In genomic region chr4:149140841-149141240, GRCh38 we compare ENCODE assay signal across 16 cellular contexts.
A peak's percentile ranks its signal among the peaks of the same experiment; 100 is the strongest.
DNase-seq lines count a peak whose midpoint lies in the region; ATAC-seq and TF ChIP-seq lines count a peak whose summit lies in the region.
"Had no signal": no experiment of that assay in that cellular context is flagged by ENCODE, and none has a peak within 500 bp of the region (broad histone marks: within the 10 kb centered on the region; RNA-seq: fewer than 3 reads in every experiment).

No MANE protein-coding gene starts in this region.

- H3K4me3 ChIP-seq in SK-N-SH (ENCODE audit: low read depth in 2 of 2, low read length in 1 of 2) (no peak overlapping the region), fibroblast of pulmonary artery (replicated peaks; ENCODE audit: low read depth, low read length) (no peak overlapping the region), smooth muscle cell (no peak overlapping the region)
- H3K4me3 ChIP-seq: GM12878, SJSA1 had no signal

- H3K79me2 ChIP-seq in SK-N-SH (ENCODE audit: insufficient read depth) (no peaks in the 10 kb centered on the region), smooth muscle cell (ENCODE audit: low read depth) (no peaks in the 10 kb centered on the region)

- H3K4me1 ChIP-seq in SK-N-SH (ENCODE audit: control insufficient read depth in 1 of 2, insufficient read depth in 2 of 2, low read depth in 1 of 2, low read length in 1 of 2) (peaks cover 0 to 29% of the 10 kb centered on the region in 2 experiments; a peak in 1 of 4 replicates), smooth muscle cell (ENCODE audit: low read depth) (peaks cover 5% of the 10 kb centered on the region)

- CTCF ChIA-PET in SK-N-SH (lab: Yijun Ruan, JAX), result no interaction called here

- TF ChIP-seq RAD21 in SK-N-SH (IDR thresholded peaks at IDR 0.05; ENCODE audit: low read length), result no peak

- no peak overlapping the region for H3K4me2 ChIP-seq in SK-N-SH
- no peak overlapping the region for H3K4me2 ChIP-seq in smooth muscle cell

- peaks cover 21% of the 10 kb centered on the region for H3K9me3 Mint-ChIP-seq in natural killer cell treated with Interleukin-12 subunit alpha and Interleukin-12 subunit beta and Interleukin-15 and Interleukin-18, amount 100 ng/mL, for 72 hours

- H3F3A ChIP-seq in SK-N-SH (replicated peaks; ENCODE audit: insufficient read depth) (no peaks in the 10 kb centered on the region), smooth muscle cell (ENCODE audit: low read depth) (peaks cover 3% of the 10 kb centered on the region)

- TF ChIP-seq EP300 in SK-N-SH (IDR thresholded peaks at IDR 0.05; ENCODE audit: borderline replicate concordance in 1 of 2, low read depth in 1 of 2, low read length in 1 of 2), result no peak

- no peak overlapping the region for H3K4me3 Mint-ChIP-seq in natural killer cell treated with Interleukin-12 subunit alpha and Interleukin-12 subunit beta and Interleukin-15 and Interleukin-18, amount 100 ng/mL, for 72 hours

- WGBS in SK-N-SH (ENCODE audit: low lambda C conversion rate), result 8% methylated on average over 2 of the region's 2 CpGs
- 82% methylated on average over 2 of the region's 2 CpGs for WGBS in smooth muscle cell (ENCODE audit: low lambda C conversion rate)

- H3K36me3 Mint-ChIP-seq in natural killer cell treated with Interleukin-12 subunit alpha and Interleukin-12 subunit beta and Interleukin-15 and Interleukin-18, amount 100 ng/mL, for 72 hours, result no peaks in the 10 kb centered on the region

- no peak overlapping the region for H3K27ac Mint-ChIP-seq in natural killer cell treated with Interleukin-12 subunit alpha and Interleukin-12 subunit beta and Interleukin-15 and Interleukin-18, amount 100 ng/mL, for 72 hours

- TF ChIP-seq CTCF in SK-N-SH (IDR thresholded peaks at IDR 0.05), result no peak
- no peak for TF ChIP-seq CTCF in fibroblast of pulmonary artery (IDR thresholded peaks at IDR 0.05; ENCODE audit: low read length, missing control alignments)
- no peak for TF ChIP-seq CTCF in smooth muscle cell (IDR thresholded peaks at IDR 0.05; ENCODE audit: borderline replicate concordance, insufficient read depth, poor library complexity, severe bottlenecking)

- H4K20me1 ChIP-seq in SK-N-SH (ENCODE audit: insufficient read depth) (no peaks in the 10 kb centered on the region), smooth muscle cell (ENCODE audit: low read depth) (no peaks in the 10 kb centered on the region)

- no peaks in the 10 kb centered on the region for H3K9me2 ChIP-seq in SK-N-SH

- no peak overlapping the region; a peak in 2 of 4 replicates for H3K27ac ChIP-seq in SK-N-SH (ENCODE audit: low read depth in 2 of 2, low read length in 1 of 2)
- peak overlapping the region; percentile 7 for H3K27ac ChIP-seq in smooth muscle cell (ENCODE audit: low read depth)
- H3K27ac ChIP-seq: SJSA1 had no signal

- no peaks in the 10 kb centered on the region for H3K4me1 Mint-ChIP-seq in natural killer cell treated with Interleukin-12 subunit alpha and Interleukin-12 subunit beta and Interleukin-15 and Interleukin-18, amount 100 ng/mL, for 72 hours (ENCODE audit: low read depth in 2 of 2)

- H2AFZ ChIP-seq in SK-N-SH (ENCODE audit: low read depth) (no peak overlapping the region; the same call in 1 of the 2 replicates), smooth muscle cell (ENCODE audit: low read depth) (no peak overlapping the region)

- H3K9ac ChIP-seq in SK-N-SH (no peak overlapping the region), smooth muscle cell (ENCODE audit: low read depth) (no peak overlapping the region)

- POLR2A ChIA-PET in SK-N-SH (lab: Yijun Ruan, JAX), result no interaction called here

- DNase-seq in NCI-H1417 (lab: John Stamatoyannopoulos, UW) (peak in 2 of 3 experiments; percentile 2 to 15), NCI-H1417 treated with DMSO at 0.1 percent for 48 hours (lab: John Stamatoyannopoulos, UW) (no peak), SK-N-SH (no peak), fibroblast of pulmonary artery (ENCODE audit: low read depth) (peak; percentile 41), smooth muscle cell (lab: John Stamatoyannopoulos, UW; ENCODE audit: unreplicated experiment) (no peak), NCI-H446 treated with DMSO at 0.1 percent for 48 hours (lab: John Stamatoyannopoulos, UW) (no peak), UCSD-AML1 (lab: John Stamatoyannopoulos, UW; ENCODE audit: unreplicated experiment) (no peak)
- DNase-seq in natural killer cell treated with Interleukin-12 subunit alpha and Interleukin-12 subunit beta and Interleukin-15 and Interleukin-18, amount 100 ng/mL, for 72 hours (ENCODE audit: low spot score), result no peak
- DNase-seq: 8988T, C1 segment of cervical spinal cord, DMS153, NCI-H1092, NCI-H187 treated with DMSO at 0.1 percent for 48 hours had no signal

- no peaks in the 10 kb centered on the region for H3K27me3 ChIP-seq in SK-N-SH (ENCODE audit: insufficient read depth)
- no peaks in the 10 kb centered on the region for H3K27me3 ChIP-seq in smooth muscle cell (ENCODE audit: low read depth)
- H3K27me3 ChIP-seq: SJSA1 had no signal

- no peak for ATAC-seq in natural killer cell treated with Interleukin-12 subunit alpha and Interleukin-12 subunit beta and Interleukin-15 and Interleukin-18, amount 100 ng/mL, for 72 hours
- ATAC-seq: GM12878, HCT116 had no signal

- H3K36me3 ChIP-seq in SK-N-SH (replicated peaks in 1 of 2; ENCODE audit: control insufficient read depth in 1 of 2, insufficient read depth in 2 of 2, low read length in 1 of 2) (no peaks in the 10 kb centered on the region), smooth muscle cell (ENCODE audit: low read depth) (no peaks in the 10 kb centered on the region)
- H3K36me3 ChIP-seq: SJSA1 had no signal

- no peaks in the 10 kb centered on the region for H3K9me3 ChIP-seq in SK-N-SH
- no peaks in the 10 kb centered on the region for H3K9me3 ChIP-seq in smooth muscle cell (replicated peaks; ENCODE audit: low read depth)
- H3K9me3 ChIP-seq: SJSA1 had no signal

- H3K27me3 Mint-ChIP-seq in natural killer cell treated with Interleukin-12 subunit alpha and Interleukin-12 subunit beta and Interleukin-15 and Interleukin-18, amount 100 ng/mL, for 72 hours, result no peaks in the 10 kb centered on the region

TF ChIP-seq in SK-N-SH, 30 proteins besides CTCF, POLR2A, EP300 and RAD21:
- TF ChIP-seq NFIC (IDR thresholded peaks at IDR 0.05; ENCODE audit: borderline replicate concordance) (0 out of 2 replicates have a peak, but pooled peaks have one; percentile 15), PBX3 (IDR thresholded peaks at IDR 0.05) (0 out of 2 replicates have a peak, but pooled peaks have one; percentile 8), TEAD4 (IDR thresholded peaks at IDR 0.05; ENCODE audit: borderline replicate concordance, insufficient read depth) (no peak), RCOR1 (IDR thresholded peaks at IDR 0.05; ENCODE audit: low read length) (no peak), SIN3A (IDR thresholded peaks at IDR 0.05; ENCODE audit: borderline replicate concordance, low read depth, low read length) (no peak), RFX5 (IDR thresholded peaks at IDR 0.05; ENCODE audit: low read length) (no peak), NRF1 (IDR thresholded peaks at IDR 0.05; ENCODE audit: low read depth, low read length) (no peak), RXRA (IDR thresholded peaks at IDR 0.05; ENCODE audit: borderline replicate concordance, low read depth) (no peak), MEF2A (IDR thresholded peaks at IDR 0.05; ENCODE audit: borderline replicate concordance, low read depth) (no peak), MXI1 (IDR thresholded peaks at IDR 0.05; ENCODE audit: low read depth, low read length) (no peak), TAF1 (IDR thresholded peaks at IDR 0.05; ENCODE audit: borderline replicate concordance, low read depth, low read length) (no peak), CHD2 (IDR thresholded peaks at IDR 0.05; ENCODE audit: low read length, partially characterized antibody) (no peak)
- TF ChIP-seq, protein P1, sequence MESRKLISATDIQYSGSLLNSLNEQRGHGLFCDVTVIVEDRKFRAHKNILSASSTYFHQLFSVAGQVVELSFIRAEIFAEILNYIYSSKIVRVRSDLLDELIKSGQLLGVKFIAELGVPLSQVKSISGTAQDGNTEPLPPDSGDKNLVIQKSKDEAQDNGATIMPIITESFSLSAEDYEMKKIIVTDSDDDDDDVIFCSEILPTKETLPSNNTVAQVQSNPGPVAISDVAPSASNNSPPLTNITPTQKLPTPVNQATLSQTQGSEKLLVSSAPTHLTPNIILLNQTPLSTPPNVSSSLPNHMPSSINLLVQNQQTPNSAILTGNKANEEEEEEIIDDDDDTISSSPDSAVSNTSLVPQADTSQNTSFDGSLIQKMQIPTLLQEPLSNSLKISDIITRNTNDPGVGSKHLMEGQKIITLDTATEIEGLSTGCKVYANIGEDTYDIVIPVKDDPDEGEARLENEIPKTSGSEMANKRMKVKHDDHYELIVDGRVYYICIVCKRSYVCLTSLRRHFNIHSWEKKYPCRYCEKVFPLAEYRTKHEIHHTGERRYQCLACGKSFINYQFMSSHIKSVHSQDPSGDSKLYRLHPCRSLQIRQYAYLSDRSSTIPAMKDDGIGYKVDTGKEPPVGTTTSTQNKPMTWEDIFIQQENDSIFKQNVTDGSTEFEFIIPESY (IDR thresholded peaks at IDR 0.05; ENCODE audit: borderline replicate concordance, low read depth), result no peak
TF ChIP-seq in SK-N-SH: peak in this region for 2.

Comparison
In these comparisons a context has a peak if more than half of its experiments do, and no peak if none do; other contexts are left out.
1. DNase-seq: peak in NCI-H1417 (2 of 3) and fibroblast of pulmonary artery (single experiment); none in NCI-H1417 treated with DMSO at 0.1 percent for 48 hours (single experiment), SK-N-SH (single experiment), smooth muscle cell (single experiment), NCI-H446 treated with DMSO at 0.1 percent for 48 hours (single experiment), natural killer cell treated with Interleukin-12 subunit alpha and Interleukin-12 subunit beta and Interleukin-15 and Interleukin-18, amount 100 ng/mL, for 72 hours (single experiment) and UCSD-AML1 (single experiment).